In the genomic region with DNA sequence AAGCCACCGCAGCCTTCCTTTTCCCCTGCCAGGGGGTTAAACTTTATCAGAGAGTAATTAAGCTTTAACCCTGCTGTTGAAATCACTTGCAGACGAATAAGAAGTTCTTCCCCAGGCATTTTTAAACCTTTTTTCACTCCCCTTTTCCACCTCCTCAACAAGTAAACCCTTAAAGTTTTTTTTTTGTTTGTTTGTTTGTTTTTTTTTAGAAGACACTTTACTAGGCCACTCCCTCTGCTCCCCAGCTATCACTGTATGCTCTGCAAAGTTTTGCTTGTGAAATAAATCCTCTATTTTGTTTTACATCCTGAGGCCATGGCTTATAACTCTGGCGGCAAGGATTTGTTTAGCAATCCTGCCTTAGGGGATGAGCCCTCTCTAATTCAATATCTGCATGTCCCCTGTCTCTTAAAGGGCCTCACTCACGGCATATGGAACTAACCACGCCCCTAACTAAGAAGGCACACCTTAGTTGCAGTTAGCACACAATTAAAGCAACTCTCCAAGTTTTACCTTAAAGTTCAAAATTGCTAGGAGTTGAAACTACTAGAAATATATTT, we compare ENCODE assay signal across 8 cellular contexts.
DNase-seq lines count a peak whose midpoint lies in the region; ATAC-seq and TF ChIP-seq lines count a peak whose summit lies in the region.

No MANE protein-coding gene starts in this region.

- peak overlapping the region; percentile 75 for H2AFZ ChIP-seq in parathyroid adenoma

- no peaks in the 10 kb centered on the region for H3K36me3 ChIP-seq in parathyroid adenoma (ENCODE audit: control insufficient read depth, insufficient read depth, low read length)

- H3K79me2 ChIP-seq in parathyroid adenoma, result no peaks in the 10 kb centered on the region

- peak; percentile 5 for DNase-seq in NCI-H146 treated with DMSO at 0.1 percent for 48 hours (lab: John Stamatoyannopoulos, UW; ENCODE audit: unreplicated experiment)
- peak; percentile 1 to 16 for DNase-seq in erythroblast (lab: John Stamatoyannopoulos, UW)
- DNase-seq in sciatic nerve (ENCODE audit: low spot score), result no peak
- DNase-seq in cortex of kidney (lab: John Stamatoyannopoulos, UW), result no peak
- DNase-seq in 8988T, result no peak
- DNase-seq in cerebellar nuclear complex (lab: John Stamatoyannopoulos, UW), result no peak

- no peaks in the 10 kb centered on the region for H3K27me3 ChIP-seq in parathyroid adenoma (ENCODE audit: control insufficient read depth, insufficient read depth, low read length)

- no peak for TF ChIP-seq POLR2A in erythroblast (IDR thresholded peaks at IDR 0.05; ENCODE audit: low read length)

- H3K4me3 ChIP-seq in parathyroid adenoma (ENCODE audit: low read depth, low read length), result peak overlapping the region; percentile 59

- H3K27ac ChIP-seq in parathyroid adenoma, result no peak overlapping the region

- no peak overlapping the region for H3K9ac ChIP-seq in parathyroid adenoma

- ATAC-seq in GM19023 (IDR thresholded peaks at IDR 0.05; ENCODE audit: unreplicated experiment) (peak; percentile 45), sciatic nerve (no peak)

- no peak for TF ChIP-seq CTCF in parathyroid adenoma (IDR thresholded peaks at IDR 0.05)

- peak overlapping the region; percentile 59 for H3K4me2 ChIP-seq in parathyroid adenoma (ENCODE audit: low read length)

- intact Hi-C loops in sciatic nerve (cut with DNase I), result no loop called here

- no peaks in the 10 kb centered on the region for H3K9me3 ChIP-seq in parathyroid adenoma (ENCODE audit: control insufficient read depth, low read length)

- no peaks in the 10 kb centered on the region for H3K4me1 ChIP-seq in parathyroid adenoma

Comparison
In these comparisons a context has a peak if more than half of its experiments do, and no peak if none do; other contexts are left out.
1. DNase-seq: peak in NCI-H146 treated with DMSO at 0.1 percent for 48 hours (single experiment) and erythroblast (2 of 2); none in sciatic nerve (single experiment), cortex of kidney (single experiment), 8988T (single experiment) and cerebellar nuclear complex (0 of 2).